8 cellular contexts compared by ENCODE assay signal in genomic region chr1:65419681-65420589, GRCh38. TPM values are rescaled to one million over a fixed set of nuclear protein-coding genes. Genes with fewer than 3 reads are reported as not detected.
A peak's percentile ranks its signal among the peaks of the same experiment; 100 is the strongest.
DNase-seq lines count a peak whose midpoint lies in the region; ATAC-seq and TF ChIP-seq lines count a peak whose summit lies in the region.

No MANE protein-coding gene starts in this region.

- peaks cover 5% of the 10 kb centered on the region for H3K36me3 Mint-ChIP-seq in activated CD4-positive, alpha-beta T cell treated with anti-CD3 and anti-CD28 coated beads, Interleukin-2, amount 10 ng/mL, durations not matched to agents 24 days and 14 days (ENCODE audit: low read depth)

- DNase-seq in C1 segment of cervical spinal cord (lab: John Stamatoyannopoulos, UW) (peak; percentile 79 to 100 (median 95)), NCI-H526 (lab: John Stamatoyannopoulos, UW) (peak; percentile 93 to 99), coronary artery (ENCODE audit: low spot score) (peak; percentile 99), left lobe of liver (ENCODE audit: low spot score) (peak; percentile 99)
- peak; percentile 100 for DNase-seq in activated CD4-positive, alpha-beta T cell treated with anti-CD3 and anti-CD28 coated beads, Interleukin-2, amount 10 ng/mL, durations not matched to agents 24 days and 14 days
- peak; percentile 98 for DNase-seq in stimulated activated CD4-positive, alpha-beta T cell treated with anti-CD3 and anti-CD28 coated beads, Interleukin-2, amount 100 ng/mL, for 24 hours

- intact Hi-C loops in activated CD4-positive, alpha-beta T cell treated with anti-CD3 and anti-CD28 coated beads, Interleukin-2, amount 10 ng/mL, durations not matched to agents 24 days and 14 days (cut with micrococcal nuclease): loop anchor here (1.0 to 10.0 kb wide), 10 partner anchors 27 to 1825 kb away; partner anchors contain the start of genes AK4, DNAI4, JAK1 and MIER1

- H3K4me3 Mint-ChIP-seq in activated CD4-positive, alpha-beta T cell treated with anti-CD3 and anti-CD28 coated beads, Interleukin-2, amount 10 ng/mL, durations not matched to agents 24 days and 14 days: no peak overlapping the region

- no peak for TF ChIP-seq CTCF in coronary artery (IDR thresholded peaks at IDR 0.05)

- H3K9me3 Mint-ChIP-seq in activated CD4-positive, alpha-beta T cell treated with anti-CD3 and anti-CD28 coated beads, Interleukin-2, amount 10 ng/mL, durations not matched to agents 24 days and 14 days: no peaks in the 10 kb centered on the region

- peak overlapping the region; percentile 95 for H3K4me3 ChIP-seq in coronary artery

- H3K27ac Mint-ChIP-seq in activated CD4-positive, alpha-beta T cell treated with anti-CD3 and anti-CD28 coated beads, Interleukin-2, amount 10 ng/mL, durations not matched to agents 24 days and 14 days: peak overlapping the region; percentile 93

- H3K4me1 Mint-ChIP-seq in activated CD4-positive, alpha-beta T cell treated with anti-CD3 and anti-CD28 coated beads, Interleukin-2, amount 10 ng/mL, durations not matched to agents 24 days and 14 days: peaks cover 28% of the 10 kb centered on the region

- peaks cover 7% of the 10 kb centered on the region for H3K27me3 Mint-ChIP-seq in activated CD4-positive, alpha-beta T cell treated with anti-CD3 and anti-CD28 coated beads, Interleukin-2, amount 10 ng/mL, durations not matched to agents 24 days and 14 days

- peak overlapping the region; percentile 97 to 99 for H3K27ac ChIP-seq in coronary artery

- ATAC-seq in GM19372 (IDR thresholded peaks at IDR 0.05; ENCODE audit: low read depth, unreplicated experiment) (peak; percentile 91), HG03520 (IDR thresholded peaks at IDR 0.05; ENCODE audit: unreplicated experiment) (peak; percentile 90), left lobe of liver (peak; percentile 88)

RNA-seq across cellular contexts. Expression of gene LEPR, which starts 0.5 kb away (rescaled TPM):
- 1.1 and 1.2 TPM in 2 replicates for total RNA-seq in activated CD4-positive, alpha-beta T cell treated with anti-CD3 and anti-CD28 coated beads, Interleukin-2, amount 10 ng/mL, durations not matched to agents 24 days and 14 days
- total RNA-seq in left lobe of liver: 51.9 TPM

RNA-seq across cellular contexts. Expression of gene LEPROT, which starts 0.5 kb away (rescaled TPM):
- 17.9 and 20.2 TPM in 2 replicates for total RNA-seq in activated CD4-positive, alpha-beta T cell treated with anti-CD3 and anti-CD28 coated beads, Interleukin-2, amount 10 ng/mL, durations not matched to agents 24 days and 14 days
- 33.1 TPM for total RNA-seq in left lobe of liver

Comparison
In these comparisons a context has a peak if more than half of its experiments do, and no peak if none do; other contexts are left out.
1. Peak in every context shown above with its lines: DNase-seq, ATAC-seq, H3K4me3 ChIP-seq and H3K27ac ChIP-seq.
2. RNA of gene LEPR, which starts 0.5 kb away (total RNA-seq): 51.9 TPM in left lobe of liver (single experiment); 1.1 to 1.2 TPM in activated CD4-positive, alpha-beta T cell treated with anti-CD3 and anti-CD28 coated beads, Interleukin-2, amount 10 ng/mL, durations not matched to agents 24 days and 14 days; every median in the first group is over 10 times any median in the second.